ENCODE assay signal across 8 cellular contexts in genomic region chr1:203325418-203326091, GRCh38. TPM values are rescaled to one million over a fixed set of nuclear protein-coding genes. Genes with fewer than 3 reads are reported as not detected.
DNase-seq lines count a peak whose midpoint lies in the region; ATAC-seq and TF ChIP-seq lines count a peak whose summit lies in the region.

No MANE protein-coding gene starts in this region.

- in situ Hi-C loops in GM23248 (cut with MboI) = no loop called here

- H3K79me2 ChIP-seq in DOHH2 (ENCODE audit: control insufficient read depth, low read length) (peaks cover 13% of the 10 kb centered on the region), GM23248 (ENCODE audit: insufficient read depth) (no peaks in the 10 kb centered on the region)

- peak; percentile 53 for DNase-seq in NCI-H1694 treated with DMSO at 0.1 percent for 48 hours (lab: John Stamatoyannopoulos, UW)
- peak in 6 of 7 donors; percentile 55 to 75 (median 61) for DNase-seq in adrenal gland
- peak; percentile 36 to 39 for DNase-seq in lung microvascular endothelial cell (ENCODE audit: low read depth in 2 of 2)
- no peak for DNase-seq in upper lobe of right lung
- DNase-seq in GM23248 = no peak

- no peak overlapping the region for H2AFZ ChIP-seq in GM23248

- H3K36me3 ChIP-seq in DOHH2 (ENCODE audit: control insufficient read depth, low read length) = peaks cover 6% of the 10 kb centered on the region; the same call in 1 of the 2 replicates
- no peaks in the 10 kb centered on the region for H3K36me3 ChIP-seq in adrenal gland (replicated peaks in 1 of 2)
- H3K36me3 ChIP-seq in upper lobe of right lung = no peaks in the 10 kb centered on the region
- no peaks in the 10 kb centered on the region for H3K36me3 ChIP-seq in GM23248 (ENCODE audit: low read depth)

- 72 to 82% (median 72%) methylated on average over 12 to 13 of the region's 13 CpGs for WGBS in adrenal gland, 4 donors
- 67 to 74% methylated on average over 13 of the region's 13 CpGs for WGBS in GM23248 (ENCODE audit: low coverage in 1 of 2, low lambda C conversion rate in 2 of 2, missing lambda C conversion rate in 2 of 2), 2 experiments

- H3K9me2 ChIP-seq in DOHH2 (replicated peaks; ENCODE audit: control insufficient read depth, low read length) = no peaks in the 10 kb centered on the region
- H3K9me2 ChIP-seq in GM23248 (ENCODE audit: insufficient read depth) = no peaks in the 10 kb centered on the region

- no peaks in the 10 kb centered on the region for H4K20me1 ChIP-seq in DOHH2 (ENCODE audit: control insufficient read depth, insufficient read depth, low read depth, low read length)
- no peaks in the 10 kb centered on the region for H4K20me1 ChIP-seq in GM23248 (ENCODE audit: insufficient read depth)

- no peaks in the 10 kb centered on the region for H3K9me3 ChIP-seq in DOHH2 (ENCODE audit: control insufficient read depth, insufficient read depth, low read length)
- H3K9me3 ChIP-seq in adrenal gland (replicated peaks in 1 of 3) = no peaks in the 10 kb centered on the region
- H3K9me3 ChIP-seq in upper lobe of right lung = no peaks in the 10 kb centered on the region
- no peaks in the 10 kb centered on the region for H3K9me3 ChIP-seq in GM23248 (ENCODE audit: low read depth)

- H3K4me1 ChIP-seq in DOHH2 (ENCODE audit: control insufficient read depth, low read length) (peaks cover 80% of the 10 kb centered on the region), adrenal gland (replicated peaks in 1 of 2) (peaks cover 15 to 52% of the 10 kb centered on the region in 2 donors), upper lobe of right lung (peaks cover 66% of the 10 kb centered on the region), GM23248 (ENCODE audit: insufficient read depth) (no peaks in the 10 kb centered on the region)

- intact Hi-C loops in adrenal gland (cut with DNase I) = no loop called here
- intact Hi-C loops in upper lobe of right lung (cut with DNase I) = no loop called here

- H3K27ac ChIP-seq in DOHH2 (ENCODE audit: low read depth, low read length) (peak overlapping the region; percentile 100), adrenal gland (peak overlapping the region in 3 of 5 donors; percentile 5 to 93 (median 92)), upper lobe of right lung (peak overlapping the region; percentile 92), GM23248 (no peak overlapping the region)

- H3K9ac ChIP-seq in GM23248 = no peak overlapping the region

- no peak for TF ChIP-seq CTCF in DOHH2 (IDR thresholded peaks at IDR 0.05; ENCODE audit: low read depth, low read length, poor library complexity, severe bottlenecking)
- TF ChIP-seq CTCF in adrenal gland (IDR thresholded peaks at IDR 0.05) = no peak
- TF ChIP-seq CTCF in upper lobe of right lung (IDR thresholded peaks at IDR 0.05) = no peak

- no peak for TF ChIP-seq POLR2A in adrenal gland (IDR thresholded peaks at IDR 0.05)

- no peaks in the 10 kb centered on the region for H3K27me3 ChIP-seq in DOHH2 (ENCODE audit: control insufficient read depth, low read length)
- H3K27me3 ChIP-seq in adrenal gland = no peaks in the 10 kb centered on the region
- no peaks in the 10 kb centered on the region for H3K27me3 ChIP-seq in upper lobe of right lung
- peaks cover 58% of the 10 kb centered on the region for H3K27me3 ChIP-seq in GM23248 (replicated peaks; ENCODE audit: insufficient read depth)

- H3F3A ChIP-seq in DOHH2 (ENCODE audit: control insufficient read depth, insufficient read depth) (peaks cover 59% of the 10 kb centered on the region), GM23248 (ENCODE audit: insufficient read depth) (no peaks in the 10 kb centered on the region)

- H3K4me2 ChIP-seq in DOHH2 (ENCODE audit: low read length) = peak overlapping the region; percentile 99
- no peak overlapping the region for H3K4me2 ChIP-seq in GM23248 (ENCODE audit: unreplicated experiment)

- H3K4me3 ChIP-seq in DOHH2 (ENCODE audit: low read length) (peak overlapping the region; percentile 83), adrenal gland (no peak overlapping the region), upper lobe of right lung (no peak overlapping the region), GM23248 (no peak overlapping the region)

- peak; percentile 1 for ATAC-seq in upper lobe of right lung
- no peak for ATAC-seq in GM18907 (IDR thresholded peaks at IDR 0.05; ENCODE audit: unreplicated experiment)
- no peak for ATAC-seq in GM21367 (IDR thresholded peaks at IDR 0.05; ENCODE audit: unreplicated experiment)

RNA-seq across cellular contexts. Expression of gene BTG2, which starts 20.2 kb away (rescaled TPM):
- total RNA-seq in adrenal gland (100 to 1,000 TPM in 2 of 8 donors, 10 to 100 TPM in 6; 11.4 to 175 (median 52.5) TPM), lung microvascular endothelial cell (22.4 TPM in 2 replicates), upper lobe of right lung (95.3 TPM)
- polyA plus RNA-seq in adrenal gland (10 to 100 TPM; 16.6 to 58.8 (median 24.0) TPM), GM23248 (2016; fragmentation: Nextera tagmentation; extraction: Ambion mirVana) (7.5 and 7.9 TPM in 2 replicates)
- total RNA-seq in GM23248 (2014; rRNA removed; shearing (Covaris generic)) = 5.0 and 7.8 TPM in 2 replicates

RNA-seq across cellular contexts. Expression of gene FMOD, which starts 25.4 kb away (rescaled TPM):
- total RNA-seq in adrenal gland (100 to 1,000 TPM in 1 of 8 donors, 10 to 100 TPM in 7; 12.1 to 231 (median 22.6) TPM), lung microvascular endothelial cell (3.7 and 14.3 TPM in 2 replicates), upper lobe of right lung (45.1 TPM)
- polyA plus RNA-seq in adrenal gland (10 to 100 TPM; 12.1 to 19.2 (median 17.2) TPM), GM23248 (2016; fragmentation: Nextera tagmentation; extraction: Ambion mirVana) (11.2 and 11.4 TPM in 2 replicates)
- 12.1 and 14.6 TPM in 2 replicates for total RNA-seq in GM23248 (2014; rRNA removed; shearing (Covaris generic))

Comparison
In these comparisons a context has a peak if more than half of its experiments do, and no peak if none do; other contexts are left out.
1. DNase-seq: peak in NCI-H1694 treated with DMSO at 0.1 percent for 48 hours (single experiment), adrenal gland (6 of 7) and lung microvascular endothelial cell (2 of 2); none in upper lobe of right lung (single experiment) and GM23248 (single experiment).